ENCODE assay signal across 17 cellular contexts in the genomic region with DNA sequence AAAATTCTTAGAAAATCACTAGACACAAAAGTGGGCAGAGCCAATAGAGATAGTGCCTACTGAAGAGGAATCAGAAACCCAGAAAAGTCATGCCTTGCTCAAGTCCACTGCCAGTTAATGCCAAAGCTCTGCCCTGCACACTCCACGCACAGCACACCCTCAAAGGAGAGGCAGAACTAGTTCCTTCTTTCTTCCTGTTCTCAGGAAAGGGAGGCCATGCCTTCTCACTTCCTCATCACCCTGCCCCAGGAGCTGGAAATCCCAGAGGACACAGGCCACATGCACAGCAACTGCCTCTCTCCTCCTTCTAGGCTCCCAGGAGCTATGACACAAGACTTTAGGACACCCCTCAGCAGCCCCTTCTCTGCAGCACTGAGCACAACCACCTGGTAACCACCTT. TPM values are rescaled to one million over a fixed set of nuclear protein-coding genes. Genes with fewer than 3 reads are reported as not detected.
"Had no signal": no experiment of that assay in that cellular context is flagged by ENCODE, and none has a peak within 500 bp of the region (broad histone marks: within the 10 kb centered on the region; RNA-seq: fewer than 3 reads in every experiment).

No MANE protein-coding gene starts in this region.

RNA-seq across cellular contexts. Expression of a gene that starts 45.6 kb away (rescaled TPM):
- total RNA-seq: heart right ventricle, left cardiac atrium, left lung, lower lobe of right lung, mesothelial cell of epicardium, mononuclear cell, myocyte, natural killer cell, omental fat pad, posterior vena cava, psoas muscle, sigmoid colon, stomach, thyroid gland, uterus had no signal
- polyA plus RNA-seq: heart right ventricle, liver, psoas muscle, small intestine, stomach had no signal
